Comparison of ENCODE assay signal across 25 cellular contexts in the genomic region with DNA sequence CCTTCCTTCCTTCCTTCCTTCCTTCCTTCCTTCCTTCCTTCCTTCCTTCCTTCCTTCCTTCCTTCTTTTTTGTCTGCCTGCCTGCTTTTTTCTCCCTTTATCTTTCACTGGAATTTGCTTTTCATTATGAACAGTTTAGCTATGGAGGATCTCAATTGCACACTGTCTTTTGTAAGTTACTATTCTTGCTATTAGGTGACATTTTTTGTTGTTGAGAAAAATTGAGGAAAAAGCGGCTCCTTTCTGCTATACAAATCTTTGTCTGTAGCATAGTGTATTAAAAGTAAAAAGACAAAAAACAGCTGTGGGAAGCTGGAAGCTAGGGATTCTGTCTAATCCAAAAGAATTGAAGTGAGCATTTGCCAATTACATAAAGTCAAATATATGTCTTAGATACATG.
"Had no signal": no experiment of that assay in that cellular context is flagged by ENCODE, and none has a peak within 500 bp of the region (broad histone marks: within the 10 kb centered on the region; RNA-seq: fewer than 3 reads in every experiment).

No MANE protein-coding gene starts in this region.

- H3K9me3 ChIP-seq: pancreas, psoas muscle, right lobe of liver, thoracic aorta, thyroid gland, tibial nerve, upper lobe of left lung, vagina had no signal

- H3K4me1 ChIP-seq: pancreas, psoas muscle, right lobe of liver, sigmoid colon, stomach, thyroid gland, tibial nerve, upper lobe of left lung, vagina had no signal

- H3K36me3 ChIP-seq: pancreas, right lobe of liver, sigmoid colon, stomach, thoracic aorta, thyroid gland, tibial nerve, upper lobe of left lung, vagina had no signal

- H3K4me3 Mint-ChIP-seq: naive thymus-derived CD4-positive, alpha-beta T cell; natural killer cell; nephron; stimulated activated effector memory CD8-positive, alpha-beta T cell treated with anti-CD3 and anti-CD28 coated beads, Interleukin-12 subunit alpha, Interleukin-12 subunit beta, amount 100 ng/mL, for 72 hours; stimulated activated naive B cell treated with anti-CD40 and anti-IgM and Interleukin-4, amounts not matched to agents 10 μg/mL and 1 μg/mL and 100 μg/mL, for 72 hours; stimulated activated naive CD8-positive, alpha-beta T cell treated with anti-CD3 and anti-CD28 coated beads, Interleukin-15, Interleukin-2, amounts not matched to agents 100 ng/mL and 50 ng/mL, for 24 hours had no signal

- H3K4me3 ChIP-seq: pancreas, psoas muscle, right lobe of liver, sigmoid colon, stomach, thoracic aorta, thyroid gland, tibial nerve, upper lobe of left lung, vagina had no signal

- DNase-seq: naive thymus-derived CD4-positive, alpha-beta T cell; natural killer cell; occipital lobe; pancreas; psoas muscle; right cardiac atrium; right lobe of liver; sigmoid colon; small intestine; stimulated activated CD4-positive, alpha-beta T cell treated with anti-CD3 and anti-CD28 coated beads, Interleukin-15, amount 100 ng/mL, for 24 hours; stimulated activated CD4-positive, alpha-beta T cell treated with anti-CD3 and anti-CD28 coated beads, Interleukin-2, amount 100 ng/mL, for 24 hours; stimulated activated CD4-positive, alpha-beta T cell treated with anti-CD3 and anti-CD28 coated beads, Interleukin-2, amount 100 ng/mL, for 48 hours; stimulated activated CD4-positive, alpha-beta T cell treated with anti-CD3 and anti-CD28 coated beads, Interleukin-4, amount 100 ng/mL, for 24 hours; stimulated activated naive B cell treated with anti-CD40 and anti-IgM and Interleukin-4, amounts not matched to agents 10 μg/mL and 1 μg/mL and 100 μg/mL, for 72 hours; stimulated activated naive CD4-positive, alpha-beta T cell treated with Interleukin-2 at 50 U/mL for 16 hours; stomach; thyroid gland; trophoblast cell; upper lobe of left lung had no signal

- H3K27me3 ChIP-seq: pancreas, right lobe of liver, sigmoid colon, stomach, thyroid gland, tibial nerve, upper lobe of left lung, vagina had no signal

- ATAC-seq: naive thymus-derived CD4-positive, alpha-beta T cell; natural killer cell; pancreas; psoas muscle; right cardiac atrium; right lobe of liver; stimulated activated effector memory CD8-positive, alpha-beta T cell treated with anti-CD3 and anti-CD28 coated beads, Interleukin-12 subunit alpha, Interleukin-12 subunit beta, amount 100 ng/mL, for 72 hours; stimulated activated naive B cell treated with anti-CD40 and anti-IgM and Interleukin-4, amounts not matched to agents 10 μg/mL and 1 μg/mL and 100 μg/mL, for 72 hours had no signal

- H3K4me1 Mint-ChIP-seq: naive thymus-derived CD4-positive, alpha-beta T cell; natural killer cell; nephron; stimulated activated effector memory CD8-positive, alpha-beta T cell treated with anti-CD3 and anti-CD28 coated beads, Interleukin-12 subunit alpha, Interleukin-12 subunit beta, amount 100 ng/mL, for 72 hours; stimulated activated naive B cell treated with anti-CD40 and anti-IgM and Interleukin-4, amounts not matched to agents 10 μg/mL and 1 μg/mL and 100 μg/mL, for 72 hours had no signal

- H3K27ac ChIP-seq: pancreas, psoas muscle, right lobe of liver, sigmoid colon, stomach, thoracic aorta, thyroid gland, tibial nerve, upper lobe of left lung, vagina had no signal

- H3K36me3 Mint-ChIP-seq: naive thymus-derived CD4-positive, alpha-beta T cell; natural killer cell; stimulated activated effector memory CD8-positive, alpha-beta T cell treated with anti-CD3 and anti-CD28 coated beads, Interleukin-12 subunit alpha, Interleukin-12 subunit beta, amount 100 ng/mL, for 72 hours; stimulated activated naive B cell treated with anti-CD40 and anti-IgM and Interleukin-4, amounts not matched to agents 10 μg/mL and 1 μg/mL and 100 μg/mL, for 72 hours had no signal

- H3K27me3 Mint-ChIP-seq: naive thymus-derived CD4-positive, alpha-beta T cell; stimulated activated naive B cell treated with anti-CD40 and anti-IgM and Interleukin-4, amounts not matched to agents 10 μg/mL and 1 μg/mL and 100 μg/mL, for 72 hours; stimulated activated naive CD8-positive, alpha-beta T cell treated with anti-CD3 and anti-CD28 coated beads, Interleukin-15, Interleukin-2, amounts not matched to agents 100 ng/mL and 50 ng/mL, for 24 hours had no signal

- H3K27ac Mint-ChIP-seq: naive thymus-derived CD4-positive, alpha-beta T cell; natural killer cell; nephron; stimulated activated effector memory CD8-positive, alpha-beta T cell treated with anti-CD3 and anti-CD28 coated beads, Interleukin-12 subunit alpha, Interleukin-12 subunit beta, amount 100 ng/mL, for 72 hours; stimulated activated naive B cell treated with anti-CD40 and anti-IgM and Interleukin-4, amounts not matched to agents 10 μg/mL and 1 μg/mL and 100 μg/mL, for 72 hours; stimulated activated naive CD8-positive, alpha-beta T cell treated with anti-CD3 and anti-CD28 coated beads, Interleukin-15, Interleukin-2, amounts not matched to agents 100 ng/mL and 50 ng/mL, for 24 hours had no signal
